In genomic region chr1:56496158-56496557, GRCh38 we compare ENCODE assay signal across 19 cellular contexts.
"Had no signal": no experiment of that assay in that cellular context is flagged by ENCODE, and none has a peak within 500 bp of the region (broad histone marks: within the 10 kb centered on the region; RNA-seq: fewer than 3 reads in every experiment).

No MANE protein-coding gene starts in this region.

- H3K27me3 ChIP-seq: brain microvascular endothelial cell, esophagus muscularis mucosa, sigmoid colon, tibial artery, vagina had no signal

- H3K4me3 Mint-ChIP-seq: central memory CD8-positive, alpha-beta T cell; naive thymus-derived CD4-positive, alpha-beta T cell; stimulated activated naive B cell treated with anti-CD40 and anti-IgM and Interleukin-4, amounts not matched to agents 10 μg/mL and 1 μg/mL and 100 μg/mL, for 72 hours; T-helper 1 cell treated with Interleukin-12 subunit alpha and Interleukin-12 subunit beta and Interleukin-4 antibody, amounts not matched to agents 30 μg/mL and 1 μg/mL, for 36 hours had no signal

- H3K9ac ChIP-seq: parathyroid adenoma had no signal

- H3K27ac ChIP-seq: brain microvascular endothelial cell, coronary artery, esophagus muscularis mucosa, parathyroid adenoma, tibial artery, vagina had no signal

- ATAC-seq: naive thymus-derived CD4-positive, alpha-beta T cell; stimulated activated naive B cell treated with anti-CD40 and anti-IgM and Interleukin-4, amounts not matched to agents 10 μg/mL and 1 μg/mL and 100 μg/mL, for 72 hours had no signal

- DNase-seq: activated CD4-positive, alpha-beta T cell treated with anti-CD3 and anti-CD28 coated beads for 1 hour; activated CD8-positive, alpha-beta memory T cell treated with anti-CD3 and anti-CD28 coated beads for 24 hours; activated CD8-positive, alpha-beta memory T cell treated with anti-CD3 and anti-CD28 coated beads, Interleukin-2, amount 50 U/mL, for 48 hours; activated effector memory CD4-positive, alpha-beta T cell treated with Interleukin-2 at 50 U/mL for 16 hours; activated naive CD4-positive, alpha-beta T cell treated with anti-CD3 and anti-CD28 coated beads, Interleukin-2, amount 50 U/mL, for 16 hours; activated T-cell treated with anti-CD3 and anti-CD28 coated beads, Interleukin-2, amount 50 U/mL, for 48 hours; aorta; brain microvascular endothelial cell; left cardiac atrium; naive thymus-derived CD4-positive, alpha-beta T cell; sigmoid colon; stimulated activated naive B cell treated with anti-CD40 and anti-IgM and Interleukin-4, amounts not matched to agents 10 μg/mL and 1 μg/mL and 100 μg/mL, for 72 hours; tibial artery had no signal

- H3K36me3 ChIP-seq: brain microvascular endothelial cell had no signal

- H2AFZ ChIP-seq: parathyroid adenoma had no signal

- H3K9me3 Mint-ChIP-seq: stimulated activated naive B cell treated with anti-CD40 and anti-IgM and Interleukin-4, amounts not matched to agents 10 μg/mL and 1 μg/mL and 100 μg/mL, for 72 hours; T-helper 1 cell treated with Interleukin-12 subunit alpha and Interleukin-12 subunit beta and Interleukin-4 antibody, amounts not matched to agents 30 μg/mL and 1 μg/mL, for 36 hours had no signal

- H3K4me1 Mint-ChIP-seq: central memory CD8-positive, alpha-beta T cell; naive thymus-derived CD4-positive, alpha-beta T cell; stimulated activated naive B cell treated with anti-CD40 and anti-IgM and Interleukin-4, amounts not matched to agents 10 μg/mL and 1 μg/mL and 100 μg/mL, for 72 hours had no signal

- H3K4me3 ChIP-seq: coronary artery, esophagus muscularis mucosa, sigmoid colon, tibial artery, vagina had no signal

- H3K27ac Mint-ChIP-seq: naive thymus-derived CD4-positive, alpha-beta T cell; stimulated activated naive B cell treated with anti-CD40 and anti-IgM and Interleukin-4, amounts not matched to agents 10 μg/mL and 1 μg/mL and 100 μg/mL, for 72 hours; T-helper 1 cell treated with Interleukin-12 subunit alpha and Interleukin-12 subunit beta and Interleukin-4 antibody, amounts not matched to agents 30 μg/mL and 1 μg/mL, for 36 hours had no signal

- H3K4me1 ChIP-seq: parathyroid adenoma had no signal

- H3K9me3 ChIP-seq: esophagus muscularis mucosa, sigmoid colon, tibial artery, vagina had no signal
